In genomic region chr1:151992345-151993083, GRCh38 we compare ENCODE assay signal across 8 cellular contexts. TPM values are rescaled to one million over a fixed set of nuclear protein-coding genes. Genes with fewer than 3 reads are reported as not detected.
DNase-seq lines count a peak whose midpoint lies in the region; ATAC-seq and TF ChIP-seq lines count a peak whose summit lies in the region.

No MANE protein-coding gene starts in this region.

- H3K27me3 Mint-ChIP-seq in CD8-positive, alpha-beta T cell (ENCODE audit: low read depth) = no peaks in the 10 kb centered on the region
- peaks cover 5% of the 10 kb centered on the region for H3K27me3 Mint-ChIP-seq in endothelial cell (ENCODE audit: unreplicated experiment)

- H3K36me3 ChIP-seq in CD8-positive, alpha-beta T cell (ENCODE audit: insufficient read depth, low read length) = no peaks in the 10 kb centered on the region
- peaks cover 27% of the 10 kb centered on the region for H3K36me3 ChIP-seq in mesodermal cell (ENCODE audit: control insufficient read depth, insufficient read depth, low read length)
- H3K36me3 ChIP-seq in upper lobe of right lung = no peaks in the 10 kb centered on the region

- no peaks in the 10 kb centered on the region for H3K9me3 Mint-ChIP-seq in CD8-positive, alpha-beta T cell
- H3K9me3 Mint-ChIP-seq in endothelial cell (ENCODE audit: unreplicated experiment) = no peaks in the 10 kb centered on the region

- H3K4me3 ChIP-seq in CD8-positive, alpha-beta T cell (ENCODE audit: low read depth, low read length) = peak overlapping the region; percentile 94
- peak overlapping the region; percentile 63 for H3K4me3 ChIP-seq in Jurkat, Clone E6-1 (ENCODE audit: low read length)
- H3K4me3 ChIP-seq in mesodermal cell (ENCODE audit: extremely low read depth, insufficient read depth, low read length, poor library complexity, severe bottlenecking) (peak overlapping the region; percentile 95), upper lobe of right lung (peak overlapping the region; percentile 77)

- POLR2A ChIA-PET in CD8-positive, alpha-beta T cell (lab: Charles Lee) = interaction anchor here (0.6 to 1.5 kb wide), 3 partner anchors 12 to 644 kb away, joined by 3 to 5 read pairs (median 3); no protein-coding TSS in a partner anchor

- ATAC-seq in CD8-positive, alpha-beta T cell = no peak
- ATAC-seq in upper lobe of right lung (peak; percentile 77), HG02588 (IDR thresholded peaks at IDR 0.05; ENCODE audit: unreplicated experiment) (no peak)

- H3K4me1 Mint-ChIP-seq in CD8-positive, alpha-beta T cell (ENCODE audit: low read depth) = peaks cover 61% of the 10 kb centered on the region
- H3K4me1 Mint-ChIP-seq in endothelial cell (ENCODE audit: unreplicated experiment) = peaks cover 29% of the 10 kb centered on the region

- peaks cover 13% of the 10 kb centered on the region for H3K36me3 Mint-ChIP-seq in CD8-positive, alpha-beta T cell
- no peaks in the 10 kb centered on the region for H3K36me3 Mint-ChIP-seq in endothelial cell (ENCODE audit: low read depth, unreplicated experiment)

- CTCF ChIA-PET in CD8-positive, alpha-beta T cell (lab: Charles Lee) = interaction anchor here (1.0 to 30.4 kb wide), 7 partner anchors 9 to 96 kb away, joined by 3 to 665 read pairs (median 6); no protein-coding TSS in a partner anchor

- WGBS in mesodermal cell (ENCODE audit: insufficient coverage in 2 of 2), 2 experiments = 5 to 9% methylated on average over 19 to 20 of the region's 20 CpGs

- no peak for TF ChIP-seq CTCF in CD8-positive, alpha-beta T cell (IDR thresholded peaks at IDR 0.05)
- TF ChIP-seq CTCF in endothelial cell (IDR thresholded peaks at IDR 0.05; ENCODE audit: unreplicated experiment) (no peak), upper lobe of right lung (IDR thresholded peaks at IDR 0.05) (no peak)

- peak in 3 of 7 experiments; percentile 30 to 38 (median 31) for DNase-seq in CD8-positive, alpha-beta T cell
- no peak for DNase-seq in Jurkat, Clone E6-1 (ENCODE audit: low read depth, low spot score)
- DNase-seq in UCSD-AML1 (lab: John Stamatoyannopoulos, UW; ENCODE audit: unreplicated experiment) = peak; percentile 34
- no peak for DNase-seq in endothelial cell (ENCODE audit: low spot score)
- DNase-seq in upper lobe of right lung = peak; percentile 90
- no peak for DNase-seq in cerebellar cortex (ENCODE audit: low spot score)

- H3K27ac ChIP-seq in CD8-positive, alpha-beta T cell (ENCODE audit: low read depth, low read length) = peak overlapping the region; percentile 82
- H3K27ac ChIP-seq in mesodermal cell (ENCODE audit: low read depth, low read length, severe bottlenecking) (peak overlapping the region; percentile 95), upper lobe of right lung (peak overlapping the region; percentile 90)

- H3K27me3 ChIP-seq in CD8-positive, alpha-beta T cell (ENCODE audit: insufficient read depth, low read length) = no peaks in the 10 kb centered on the region
- no peaks in the 10 kb centered on the region for H3K27me3 ChIP-seq in upper lobe of right lung

- H3K4me3 Mint-ChIP-seq in CD8-positive, alpha-beta T cell = peak overlapping the region; percentile 98
- peak overlapping the region; percentile 95 for H3K4me3 Mint-ChIP-seq in endothelial cell (ENCODE audit: unreplicated experiment)

- intact Hi-C loops in CD8-positive, alpha-beta T cell (cut with DNase I, micrococcal nuclease) = loop anchor here in 1 of 2 experiments (10.0 kb wide), 1 partner anchor 538 kb away; the partner anchor contains the start of gene POGZ
- intact Hi-C loops in upper lobe of right lung (cut with DNase I) = no loop called here

- H3K4me1 ChIP-seq in CD8-positive, alpha-beta T cell (ENCODE audit: insufficient read depth, low read length) = peaks cover 54% of the 10 kb centered on the region
- H3K4me1 ChIP-seq in mesodermal cell (ENCODE audit: control insufficient read depth, insufficient read depth, low read length, poor library complexity, severe bottlenecking) (peaks cover 48% of the 10 kb centered on the region), upper lobe of right lung (peaks cover 59% of the 10 kb centered on the region)

- H3K9me3 ChIP-seq in CD8-positive, alpha-beta T cell (ENCODE audit: low read length) = no peaks in the 10 kb centered on the region
- H3K9me3 ChIP-seq in mesodermal cell (ENCODE audit: control insufficient read depth, low read length) (no peaks in the 10 kb centered on the region), upper lobe of right lung (no peaks in the 10 kb centered on the region)

- peak overlapping the region; percentile 97 for H3K27ac Mint-ChIP-seq in CD8-positive, alpha-beta T cell
- H3K27ac Mint-ChIP-seq in endothelial cell (ENCODE audit: unreplicated experiment) = peak overlapping the region; percentile 81

RNA-seq across cellular contexts. Expression of gene S100A10, which starts 1.1 kb away (rescaled TPM):
- 100 to 1,000 TPM; 132 to 138 TPM for total RNA-seq in CD8-positive, alpha-beta T cell
- 141 TPM for polyA plus RNA-seq in Jurkat, Clone E6-1 (2012; ENCODE audit: insufficient read depth, insufficient read length)
- total RNA-seq in endothelial cell (ENCODE audit: unreplicated experiment) (241 TPM), upper lobe of right lung (643 TPM)
- polyA plus RNA-seq in mesodermal cell (2013, experiment 1 of 2) = 786 TPM
- polyA plus RNA-seq in mesodermal cell (2013, experiment 2 of 2) = 897 TPM

RNA-seq across cellular contexts. Expression of gene S100A11, which starts 44.3 kb away (rescaled TPM):
- total RNA-seq in CD8-positive, alpha-beta T cell = 1 to 10 TPM; 7.5 to 7.8 TPM
- polyA plus RNA-seq in Jurkat, Clone E6-1 (2012; ENCODE audit: insufficient read depth, insufficient read length) = not detected
- total RNA-seq in endothelial cell (ENCODE audit: unreplicated experiment) (1,124 TPM), upper lobe of right lung (522 TPM)
- polyA plus RNA-seq in mesodermal cell (2013, experiment 1 of 2) = 1,948 TPM
- 1,730 TPM for polyA plus RNA-seq in mesodermal cell (2013, experiment 2 of 2)

Comparison
In these comparisons a context has a peak if more than half of its experiments do, and no peak if none do; other contexts are left out.
1. DNase-seq: peak in UCSD-AML1 (single experiment) and upper lobe of right lung (single experiment); none in Jurkat, Clone E6-1 (single experiment), endothelial cell (single experiment) and cerebellar cortex (single experiment).
2. RNA of gene S100A11, which starts 44.3 kb away (total RNA-seq): 1,124 TPM in endothelial cell (single experiment) and 522 TPM in upper lobe of right lung (single experiment); 7.5 to 7.8 TPM in CD8-positive, alpha-beta T cell; every median in the first group is over 10 times any median in the second.
3. Peak in every context shown above with its lines, with median percentiles within 50 percentile points of each other: H3K27ac ChIP-seq and H3K4me3 ChIP-seq.